1 cellular context compared by ENCODE assay signal in the genomic region with DNA sequence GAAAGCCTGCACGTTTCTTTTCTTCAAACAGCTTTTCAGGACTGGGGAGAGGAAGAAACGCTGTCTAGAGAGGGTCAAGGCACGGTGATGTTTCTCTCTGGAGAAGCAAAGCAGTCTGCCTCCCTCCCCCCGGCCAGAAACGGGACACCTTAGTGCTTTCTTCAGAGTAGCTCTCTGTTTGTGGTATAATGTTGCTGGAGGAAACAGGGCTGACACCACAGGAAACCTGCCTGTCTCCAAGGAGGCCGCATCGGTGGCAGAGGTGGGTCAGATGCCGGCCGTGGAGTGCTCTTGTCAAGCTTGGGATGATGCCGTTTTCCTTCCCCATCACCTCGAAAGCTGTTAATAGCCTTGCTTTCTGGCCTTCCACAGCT.
TF ChIP-seq lines count a peak whose summit lies in the region.

No MANE protein-coding gene starts in this region.

TF ChIP-seq in HepG2, 621 proteins besides CTCF, POLR2A, EP300 and RAD21 (continued from another document):
- TF ChIP-seq, protein P1, sequence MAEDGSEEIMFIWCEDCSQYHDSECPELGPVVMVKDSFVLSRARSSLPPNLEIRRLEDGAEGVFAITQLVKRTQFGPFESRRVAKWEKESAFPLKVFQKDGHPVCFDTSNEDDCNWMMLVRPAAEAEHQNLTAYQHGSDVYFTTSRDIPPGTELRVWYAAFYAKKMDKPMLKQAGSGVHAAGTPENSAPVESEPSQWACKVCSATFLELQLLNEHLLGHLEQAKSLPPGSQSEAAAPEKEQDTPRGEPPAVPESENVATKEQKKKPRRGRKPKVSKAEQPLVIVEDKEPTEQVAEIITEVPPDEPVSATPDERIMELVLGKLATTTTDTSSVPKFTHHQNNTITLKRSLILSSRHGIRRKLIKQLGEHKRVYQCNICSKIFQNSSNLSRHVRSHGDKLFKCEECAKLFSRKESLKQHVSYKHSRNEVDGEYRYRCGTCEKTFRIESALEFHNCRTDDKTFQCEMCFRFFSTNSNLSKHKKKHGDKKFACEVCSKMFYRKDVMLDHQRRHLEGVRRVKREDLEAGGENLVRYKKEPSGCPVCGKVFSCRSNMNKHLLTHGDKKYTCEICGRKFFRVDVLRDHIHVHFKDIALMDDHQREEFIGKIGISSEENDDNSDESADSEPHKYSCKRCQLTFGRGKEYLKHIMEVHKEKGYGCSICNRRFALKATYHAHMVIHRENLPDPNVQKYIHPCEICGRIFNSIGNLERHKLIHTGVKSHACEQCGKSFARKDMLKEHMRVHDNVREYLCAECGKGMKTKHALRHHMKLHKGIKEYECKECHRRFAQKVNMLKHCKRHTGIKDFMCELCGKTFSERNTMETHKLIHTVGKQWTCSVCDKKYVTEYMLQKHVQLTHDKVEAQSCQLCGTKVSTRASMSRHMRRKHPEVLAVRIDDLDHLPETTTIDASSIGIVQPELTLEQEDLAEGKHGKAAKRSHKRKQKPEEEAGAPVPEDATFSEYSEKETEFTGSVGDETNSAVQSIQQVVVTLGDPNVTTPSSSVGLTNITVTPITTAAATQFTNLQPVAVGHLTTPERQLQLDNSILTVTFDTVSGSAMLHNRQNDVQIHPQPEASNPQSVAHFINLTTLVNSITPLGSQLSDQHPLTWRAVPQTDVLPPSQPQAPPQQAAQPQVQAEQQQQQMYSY (CRISPR knock-in tag; IDR thresholded peaks at IDR 0.05) = no peak
- TF ChIP-seq, protein P2, sequence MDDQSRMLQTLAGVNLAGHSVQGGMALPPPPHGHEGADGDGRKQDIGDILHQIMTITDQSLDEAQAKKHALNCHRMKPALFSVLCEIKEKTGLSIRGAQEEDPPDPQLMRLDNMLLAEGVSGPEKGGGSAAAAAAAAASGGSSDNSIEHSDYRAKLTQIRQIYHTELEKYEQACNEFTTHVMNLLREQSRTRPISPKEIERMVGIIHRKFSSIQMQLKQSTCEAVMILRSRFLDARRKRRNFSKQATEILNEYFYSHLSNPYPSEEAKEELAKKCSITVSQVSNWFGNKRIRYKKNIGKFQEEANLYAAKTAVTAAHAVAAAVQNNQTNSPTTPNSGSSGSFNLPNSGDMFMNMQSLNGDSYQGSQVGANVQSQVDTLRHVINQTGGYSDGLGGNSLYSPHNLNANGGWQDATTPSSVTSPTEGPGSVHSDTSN (CRISPR knock-in tag; IDR thresholded peaks at IDR 0.05; ENCODE audit: borderline replicate concordance) = no peak
- TF ChIP-seq HES4 (CRISPR knock-in tag; IDR thresholded peaks at IDR 0.05; ENCODE audit: borderline replicate concordance) (no peak), MTA1 (CRISPR knock-in tag; IDR thresholded peaks at IDR 0.05; ENCODE audit: borderline replicate concordance) (0 out of 2 replicates have a peak, but pooled peaks have one; percentile 1), ZFX (CRISPR knock-in tag; IDR thresholded peaks at IDR 0.05; ENCODE audit: low read depth) (no peak)
- TF ChIP-seq, protein P3, sequence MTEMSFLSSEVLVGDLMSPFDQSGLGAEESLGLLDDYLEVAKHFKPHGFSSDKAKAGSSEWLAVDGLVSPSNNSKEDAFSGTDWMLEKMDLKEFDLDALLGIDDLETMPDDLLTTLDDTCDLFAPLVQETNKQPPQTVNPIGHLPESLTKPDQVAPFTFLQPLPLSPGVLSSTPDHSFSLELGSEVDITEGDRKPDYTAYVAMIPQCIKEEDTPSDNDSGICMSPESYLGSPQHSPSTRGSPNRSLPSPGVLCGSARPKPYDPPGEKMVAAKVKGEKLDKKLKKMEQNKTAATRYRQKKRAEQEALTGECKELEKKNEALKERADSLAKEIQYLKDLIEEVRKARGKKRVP (CRISPR knock-in tag; IDR thresholded peaks at IDR 0.05) = no peak
